Comparison of ENCODE assay signal across 8 cellular contexts in genomic region chr12:133038310-133038709, GRCh38. TPM values are rescaled to one million over a fixed set of nuclear protein-coding genes. Genes with fewer than 3 reads are reported as not detected.
DNase-seq lines count a peak whose midpoint lies in the region; ATAC-seq and TF ChIP-seq lines count a peak whose summit lies in the region.

No MANE protein-coding gene starts in this region.

- peaks cover 31% of the 10 kb centered on the region for H3K79me2 ChIP-seq in OCI-LY1 (ENCODE audit: insufficient read depth, low read length)

- peak overlapping the region; percentile 64 for H3K4me2 ChIP-seq in OCI-LY1 (ENCODE audit: low read length)

- no peaks in the 10 kb centered on the region for H4K20me1 ChIP-seq in OCI-LY1 (ENCODE audit: insufficient read depth, low read length)

- H3K27me3 ChIP-seq in OCI-LY1 (ENCODE audit: insufficient read depth, low read length) (no peaks in the 10 kb centered on the region), endocrine pancreas (ENCODE audit: control insufficient read depth, insufficient read depth, low read length) (no peaks in the 10 kb centered on the region)

- H3K9me2 ChIP-seq in OCI-LY1 (ENCODE audit: low read depth, low read length), result no peaks in the 10 kb centered on the region

- peak overlapping the region; percentile 66 for H3K27ac ChIP-seq in OCI-LY1 (ENCODE audit: low read depth, low read length, poor library complexity, severe bottlenecking)

- peaks cover 8% of the 10 kb centered on the region for H3K4me1 ChIP-seq in OCI-LY1 (ENCODE audit: insufficient read depth, low read length, severe bottlenecking)
- H3K4me1 ChIP-seq in endocrine pancreas (ENCODE audit: control insufficient read depth, insufficient read depth, low read length), result no peaks in the 10 kb centered on the region

- BruUV-seq in Calu3 (replicated peaks; lab: Mats Ljungman, UMichigan), result no TSS peak

- H3K9ac ChIP-seq in OCI-LY1 (ENCODE audit: low read length) (peak overlapping the region; percentile 79), endocrine pancreas (ENCODE audit: control insufficient read depth, insufficient read depth, low read length) (peak overlapping the region; percentile 32)

- H3K36me3 Mint-ChIP-seq in Calu3 (ENCODE audit: insufficient read depth, unreplicated experiment), result peaks cover 63% of the 10 kb centered on the region
- peaks cover 45% of the 10 kb centered on the region for H3K36me3 Mint-ChIP-seq in osteocyte (ENCODE audit: unreplicated experiment)

- H3K27ac Mint-ChIP-seq in Calu3 (ENCODE audit: unreplicated experiment) (peak overlapping the region; percentile 86), osteocyte (ENCODE audit: unreplicated experiment) (peak overlapping the region; percentile 95)

- H3K4me3 ChIP-seq in OCI-LY1 (ENCODE audit: low read depth, low read length, poor library complexity, severe bottlenecking) (peak overlapping the region; percentile 83), endocrine pancreas (ENCODE audit: control insufficient read depth, insufficient read depth, low read length) (peak overlapping the region; percentile 84)

- peaks cover 49% of the 10 kb centered on the region for H3K9me3 ChIP-seq in OCI-LY1 (ENCODE audit: low read length)
- H3K9me3 ChIP-seq in endocrine pancreas (ENCODE audit: control insufficient read depth, low read length), result peaks cover 19% of the 10 kb centered on the region

- H3K9me3 Mint-ChIP-seq in Calu3 (ENCODE audit: low read depth, unreplicated experiment) (peaks cover 27% of the 10 kb centered on the region), osteocyte (ENCODE audit: unreplicated experiment) (peaks cover 38% of the 10 kb centered on the region)

- no peak for TF ChIP-seq CTCF in Calu3 (IDR thresholded peaks at IDR 0.05; ENCODE audit: unreplicated experiment)
- no peak for TF ChIP-seq CTCF in OCI-LY1 (IDR thresholded peaks at IDR 0.05; ENCODE audit: low read length)
- no peak for TF ChIP-seq CTCF in osteocyte (IDR thresholded peaks at IDR 0.05)

- no peaks in the 10 kb centered on the region for H3K27me3 Mint-ChIP-seq in Calu3 (ENCODE audit: unreplicated experiment)
- no peaks in the 10 kb centered on the region for H3K27me3 Mint-ChIP-seq in osteocyte (ENCODE audit: unreplicated experiment)

- H2AFZ ChIP-seq in OCI-LY1 (ENCODE audit: low read length), result no peak overlapping the region

- ATAC-seq in GM21737 (IDR thresholded peaks at IDR 0.05; ENCODE audit: unreplicated experiment), result no peak
- ATAC-seq in sciatic nerve, result no peak
- ATAC-seq in GM18873 (IDR thresholded peaks at IDR 0.05; ENCODE audit: low FRiP score, unreplicated experiment), result no peak

- intact Hi-C loops in Calu3 (cut with micrococcal nuclease; ENCODE audit: unreplicated experiment) (loop anchor here (2.0 kb wide), 1 partner anchor 42 kb away; the partner anchor contains the start of gene ZNF140), posterior cingulate gyrus (cut with DNase I) (no loop called here), sciatic nerve (cut with DNase I) (no loop called here)

- H3K4me3 Mint-ChIP-seq in Calu3 (ENCODE audit: low read depth, unreplicated experiment) (peak overlapping the region; percentile 94), osteocyte (ENCODE audit: unreplicated experiment) (peak overlapping the region; percentile 84)

- H3K4me1 Mint-ChIP-seq in Calu3 (ENCODE audit: low read depth, unreplicated experiment), result no peaks in the 10 kb centered on the region
- H3K4me1 Mint-ChIP-seq in osteocyte (ENCODE audit: unreplicated experiment), result peaks cover 9% of the 10 kb centered on the region

- H3K36me3 ChIP-seq in OCI-LY1 (ENCODE audit: insufficient read depth, low read length), result peaks cover 52% of the 10 kb centered on the region
- H3K36me3 ChIP-seq in endocrine pancreas (ENCODE audit: control insufficient read depth, insufficient read depth, low read length), result peaks cover 22% of the 10 kb centered on the region

- no peaks in the 10 kb centered on the region for H3F3A ChIP-seq in OCI-LY1 (ENCODE audit: insufficient read depth, low read length)

- DNase-seq in Calu3 (no peak), osteocyte (ENCODE audit: extremely low spot score, unreplicated experiment) (no peak), posterior cingulate gyrus (no peak), sciatic nerve (ENCODE audit: low spot score) (no peak)

- CTCF ChIA-PET in Calu3 (lab: Charles Lee), result interaction anchor here (0.6 kb wide), 1 partner anchor 155 kb away, joined by 5 read pairs; no protein-coding TSS in a partner anchor

RNA-seq across cellular contexts. Expression of gene ZNF84, which starts 1.0 kb away (rescaled TPM):
- 44.5 and 49.8 TPM in 2 replicates for total RNA-seq in Calu3 (2022)
- total RNA-seq in osteocyte, result 43.5 and 44.8 TPM in 2 replicates
- total RNA-seq in sciatic nerve, result 39.3 TPM

RNA-seq across cellular contexts. Expression of gene ZNF140, which starts 42.4 kb away (rescaled TPM):
- 16.0 and 19.6 TPM in 2 replicates for total RNA-seq in Calu3 (2022)
- total RNA-seq in osteocyte, result 16.5 and 19.6 TPM in 2 replicates
- total RNA-seq in sciatic nerve, result 17.6 TPM

RNA-seq across cellular contexts. Expression of gene ZNF26, which starts 52.1 kb away (rescaled TPM):
- 25.3 and 28.5 TPM in 2 replicates for total RNA-seq in Calu3 (2022)
- total RNA-seq in osteocyte, result 13.6 and 16.3 TPM in 2 replicates
- 18.0 TPM for total RNA-seq in sciatic nerve
